Comparison of ENCODE assay signal across 13 cellular contexts in the genomic region with DNA sequence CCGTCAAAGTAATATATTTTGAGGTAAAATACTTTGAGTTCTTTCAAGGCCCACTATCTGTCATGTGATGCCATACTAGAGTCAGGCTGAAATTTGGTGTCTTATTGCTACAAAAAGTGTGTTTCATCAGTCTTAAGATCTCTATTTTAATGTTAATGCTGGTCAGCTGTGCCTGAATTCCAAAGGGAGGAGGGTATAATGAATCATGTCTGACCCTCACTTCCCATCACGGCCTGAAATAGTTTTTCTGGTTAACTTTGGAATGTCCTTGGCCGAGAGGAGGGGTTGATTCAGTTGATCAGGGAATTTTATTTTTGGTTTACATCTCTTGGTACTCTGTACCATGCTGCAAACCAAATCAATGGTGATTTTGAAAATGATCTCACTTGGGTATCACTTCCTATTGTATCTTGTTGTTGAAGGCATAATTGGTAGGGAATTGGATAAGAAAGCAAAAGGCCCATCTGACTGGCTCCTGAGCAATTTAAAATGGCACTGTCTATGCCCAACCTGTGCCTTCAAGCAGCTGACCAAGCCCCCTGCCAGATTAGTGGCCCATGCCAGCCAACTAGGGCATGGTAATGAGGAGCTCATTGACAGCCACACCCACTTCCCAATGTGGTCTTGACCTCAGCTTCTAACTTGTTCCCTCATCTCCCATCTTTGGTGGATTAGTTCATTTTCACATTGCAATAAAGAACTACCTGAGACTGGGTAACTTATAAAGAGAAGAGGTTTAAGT. TPM values are rescaled to one million over a fixed set of nuclear protein-coding genes. Genes with fewer than 3 reads are reported as not detected.
DNase-seq lines count a peak whose midpoint lies in the region; ATAC-seq and TF ChIP-seq lines count a peak whose summit lies in the region.
"Had no signal": no experiment of that assay in that cellular context is flagged by ENCODE, and none has a peak within 500 bp of the region (broad histone marks: within the 10 kb centered on the region; RNA-seq: fewer than 3 reads in every experiment).

No MANE protein-coding gene starts in this region.

- no peak overlapping the region for H3K4me3 ChIP-seq in gastrocnemius medialis
- H3K4me3 ChIP-seq: skin epidermis, thyroid gland had no signal

- peak overlapping the region; percentile 42 to 81 (median 74) for H3K27ac ChIP-seq in gastrocnemius medialis
- H3K27ac ChIP-seq: thyroid gland had no signal

- H3K4me1 ChIP-seq in gastrocnemius medialis, result peaks cover 9 to 13% of the 10 kb centered on the region in 2 donors
- H3K4me1 ChIP-seq: thyroid gland had no signal

- no peak for TF ChIP-seq POLR2A in gastrocnemius medialis (IDR thresholded peaks at IDR 0.05)

- ATAC-seq in SK-N-SH treated with all-trans-retinoic acid at 6 μM for 48 hours (peak; percentile 86), gastrocnemius medialis (no peak), HG02571 (IDR thresholded peaks at IDR 0.05; ENCODE audit: unreplicated experiment) (no peak), left colon (no peak), GM21529 (IDR thresholded peaks at IDR 0.05; ENCODE audit: unreplicated experiment) (no peak)

- no peak for TF ChIP-seq CTCF in gastrocnemius medialis (IDR thresholded peaks at IDR 0.05 in 4 of 5, conservative IDR thresholded peaks at IDR 0.05 in 1 of 5)

- intact Hi-C loops in gastrocnemius medialis (cut with DNase I; ENCODE audit: low total_unique reads), result no loop called here
- intact Hi-C loops in left colon (cut with DNase I, micrococcal nuclease), result no loop called here

- no peaks in the 10 kb centered on the region for H3K9me3 ChIP-seq in gastrocnemius medialis
- H3K9me3 ChIP-seq: thyroid gland had no signal

- in situ Hi-C loops in gastrocnemius medialis (cut with MboI; ENCODE audit: low sequenced_read_pairs in 4 of 4), result no loop called here

- DNase-seq in GM04503 (ENCODE audit: low read depth) (peak; percentile 78), fibroblast of peridontal ligament (ENCODE audit: extremely low read depth) (peak; percentile 93), gastrocnemius medialis (no peak), left colon (no peak), DMS153 treated with DMSO at 0.1 percent for 48 hours (lab: John Stamatoyannopoulos, UW; ENCODE audit: unreplicated experiment) (no peak)
- DNase-seq: activated CD4-positive, alpha-beta T cell treated with anti-CD3 and anti-CD28 coated beads, Interleukin-2, amount 50 U/mL, for 1 hour; Caco-2; NCI-H345; thyroid gland had no signal

- no peaks in the 10 kb centered on the region for H3K36me3 ChIP-seq in gastrocnemius medialis
- H3K36me3 ChIP-seq: thyroid gland had no signal

- H3K27me3 ChIP-seq in gastrocnemius medialis, result no peaks in the 10 kb centered on the region
- H3K27me3 ChIP-seq: thyroid gland had no signal

TF ChIP-seq in SK-N-SH treated with all-trans-retinoic acid at 6 μM for 48 hours, 23 proteins besides CTCF, POLR2A, EP300 and RAD21:
- TF ChIP-seq BACH2 (CRISPR knock-in tag; IDR thresholded peaks at IDR 0.05; ENCODE audit: borderline replicate concordance), result no peak
- TF ChIP-seq ISL1 (CRISPR knock-in tag; IDR thresholded peaks at IDR 0.05), result no peak
- no peak for TF ChIP-seq ZNF8 (CRISPR knock-in tag; IDR thresholded peaks at IDR 0.05)
- TF ChIP-seq ZNF565 (CRISPR knock-in tag; conservative IDR thresholded peaks at IDR 0.05; ENCODE audit: low read depth), result no peak
- TF ChIP-seq, protein P1, sequence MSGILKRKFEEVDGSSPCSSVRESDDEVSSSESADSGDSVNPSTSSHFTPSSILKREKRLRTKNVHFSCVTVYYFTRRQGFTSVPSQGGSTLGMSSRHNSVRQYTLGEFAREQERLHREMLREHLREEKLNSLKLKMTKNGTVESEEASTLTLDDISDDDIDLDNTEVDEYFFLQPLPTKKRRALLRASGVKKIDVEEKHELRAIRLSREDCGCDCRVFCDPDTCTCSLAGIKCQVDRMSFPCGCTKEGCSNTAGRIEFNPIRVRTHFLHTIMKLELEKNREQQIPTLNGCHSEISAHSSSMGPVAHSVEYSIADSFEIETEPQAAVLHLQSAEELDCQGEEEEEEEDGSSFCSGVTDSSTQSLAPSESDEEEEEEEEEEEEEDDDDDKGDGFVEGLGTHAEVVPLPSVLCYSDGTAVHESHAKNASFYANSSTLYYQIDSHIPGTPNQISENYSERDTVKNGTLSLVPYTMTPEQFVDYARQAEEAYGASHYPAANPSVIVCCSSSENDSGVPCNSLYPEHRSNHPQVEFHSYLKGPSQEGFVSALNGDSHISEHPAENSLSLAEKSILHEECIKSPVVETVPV (CRISPR knock-in tag; IDR thresholded peaks at IDR 0.05), result no peak
- TF ChIP-seq ZFP30 (CRISPR knock-in tag; IDR thresholded peaks at IDR 0.05), result no peak
- no peak for TF ChIP-seq OSR1 (CRISPR knock-in tag; IDR thresholded peaks at IDR 0.05)
- TF ChIP-seq, protein P2, sequence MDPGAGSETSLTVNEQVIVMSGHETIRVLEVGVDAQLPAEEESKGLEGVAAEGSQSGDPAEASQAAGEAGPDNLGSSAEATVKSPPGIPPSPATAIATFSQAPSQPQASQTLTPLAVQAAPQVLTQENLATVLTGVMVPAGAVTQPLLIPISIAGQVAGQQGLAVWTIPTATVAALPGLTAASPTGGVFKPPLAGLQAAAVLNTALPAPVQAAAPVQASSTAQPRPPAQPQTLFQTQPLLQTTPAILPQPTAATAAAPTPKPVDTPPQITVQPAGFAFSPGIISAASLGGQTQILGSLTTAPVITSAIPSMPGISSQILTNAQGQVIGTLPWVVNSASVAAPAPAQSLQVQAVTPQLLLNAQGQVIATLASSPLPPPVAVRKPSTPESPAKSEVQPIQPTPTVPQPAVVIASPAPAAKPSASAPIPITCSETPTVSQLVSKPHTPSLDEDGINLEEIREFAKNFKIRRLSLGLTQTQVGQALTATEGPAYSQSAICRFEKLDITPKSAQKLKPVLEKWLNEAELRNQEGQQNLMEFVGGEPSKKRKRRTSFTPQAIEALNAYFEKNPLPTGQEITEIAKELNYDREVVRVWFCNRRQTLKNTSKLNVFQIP (CRISPR knock-in tag; IDR thresholded peaks at IDR 0.05; ENCODE audit: borderline replicate concordance, low read depth), result no peak
- TF ChIP-seq, protein P3, sequence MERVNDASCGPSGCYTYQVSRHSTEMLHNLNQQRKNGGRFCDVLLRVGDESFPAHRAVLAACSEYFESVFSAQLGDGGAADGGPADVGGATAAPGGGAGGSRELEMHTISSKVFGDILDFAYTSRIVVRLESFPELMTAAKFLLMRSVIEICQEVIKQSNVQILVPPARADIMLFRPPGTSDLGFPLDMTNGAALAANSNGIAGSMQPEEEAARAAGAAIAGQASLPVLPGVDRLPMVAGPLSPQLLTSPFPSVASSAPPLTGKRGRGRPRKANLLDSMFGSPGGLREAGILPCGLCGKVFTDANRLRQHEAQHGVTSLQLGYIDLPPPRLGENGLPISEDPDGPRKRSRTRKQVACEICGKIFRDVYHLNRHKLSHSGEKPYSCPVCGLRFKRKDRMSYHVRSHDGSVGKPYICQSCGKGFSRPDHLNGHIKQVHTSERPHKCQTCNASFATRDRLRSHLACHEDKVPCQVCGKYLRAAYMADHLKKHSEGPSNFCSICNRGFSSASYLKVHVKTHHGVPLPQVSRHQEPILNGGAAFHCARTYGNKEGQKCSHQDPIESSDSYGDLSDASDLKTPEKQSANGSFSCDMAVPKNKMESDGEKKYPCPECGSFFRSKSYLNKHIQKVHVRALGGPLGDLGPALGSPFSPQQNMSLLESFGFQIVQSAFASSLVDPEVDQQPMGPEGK (CRISPR knock-in tag; IDR thresholded peaks at IDR 0.05; ENCODE audit: borderline replicate concordance), result no peak
- TF ChIP-seq PPARA (CRISPR knock-in tag; IDR thresholded peaks at IDR 0.05; ENCODE audit: borderline replicate concordance), result no peak
- TF ChIP-seq ZNF70 (CRISPR knock-in tag; IDR thresholded peaks at IDR 0.05), result no peak
- TF ChIP-seq ARNTL (CRISPR knock-in tag; IDR thresholded peaks at IDR 0.05; ENCODE audit: borderline replicate concordance, low read depth), result no peak
- no peak for TF ChIP-seq RARB (CRISPR knock-in tag; IDR thresholded peaks at IDR 0.05)
- TF ChIP-seq TCF4 (CRISPR knock-in tag; IDR thresholded peaks at IDR 0.05; ENCODE audit: borderline replicate concordance), result no peak
- no peak for TF ChIP-seq GLIS3 (CRISPR knock-in tag; IDR thresholded peaks at IDR 0.05)
- TF ChIP-seq SNAI2 (CRISPR knock-in tag; IDR thresholded peaks at IDR 0.05), result no peak
- TF ChIP-seq, protein P4, sequence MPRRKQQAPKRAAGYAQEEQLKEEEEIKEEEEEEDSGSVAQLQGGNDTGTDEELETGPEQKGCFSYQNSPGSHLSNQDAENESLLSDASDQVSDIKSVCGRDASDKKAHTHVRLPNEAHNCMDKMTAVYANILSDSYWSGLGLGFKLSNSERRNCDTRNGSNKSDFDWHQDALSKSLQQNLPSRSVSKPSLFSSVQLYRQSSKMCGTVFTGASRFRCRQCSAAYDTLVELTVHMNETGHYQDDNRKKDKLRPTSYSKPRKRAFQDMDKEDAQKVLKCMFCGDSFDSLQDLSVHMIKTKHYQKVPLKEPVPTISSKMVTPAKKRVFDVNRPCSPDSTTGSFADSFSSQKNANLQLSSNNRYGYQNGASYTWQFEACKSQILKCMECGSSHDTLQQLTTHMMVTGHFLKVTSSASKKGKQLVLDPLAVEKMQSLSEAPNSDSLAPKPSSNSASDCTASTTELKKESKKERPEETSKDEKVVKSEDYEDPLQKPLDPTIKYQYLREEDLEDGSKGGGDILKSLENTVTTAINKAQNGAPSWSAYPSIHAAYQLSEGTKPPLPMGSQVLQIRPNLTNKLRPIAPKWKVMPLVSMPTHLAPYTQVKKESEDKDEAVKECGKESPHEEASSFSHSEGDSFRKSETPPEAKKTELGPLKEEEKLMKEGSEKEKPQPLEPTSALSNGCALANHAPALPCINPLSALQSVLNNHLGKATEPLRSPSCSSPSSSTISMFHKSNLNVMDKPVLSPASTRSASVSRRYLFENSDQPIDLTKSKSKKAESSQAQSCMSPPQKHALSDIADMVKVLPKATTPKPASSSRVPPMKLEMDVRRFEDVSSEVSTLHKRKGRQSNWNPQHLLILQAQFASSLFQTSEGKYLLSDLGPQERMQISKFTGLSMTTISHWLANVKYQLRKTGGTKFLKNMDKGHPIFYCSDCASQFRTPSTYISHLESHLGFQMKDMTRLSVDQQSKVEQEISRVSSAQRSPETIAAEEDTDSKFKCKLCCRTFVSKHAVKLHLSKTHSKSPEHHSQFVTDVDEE (CRISPR knock-in tag; IDR thresholded peaks at IDR 0.05), result no peak

RNA-seq across cellular contexts. Expression of a gene that starts 6.1 kb away (rescaled TPM):
- 10 to 100 TPM; 31.4 to 62.6 (median 49.3) TPM for total RNA-seq in gastrocnemius medialis
- total RNA-seq in left colon, result 100 to 1,000 TPM; 130 to 132 TPM

Comparison
In these comparisons a context has a peak if more than half of its experiments do, and no peak if none do; other contexts are left out.
1. DNase-seq: peak in GM04503 (single experiment) and fibroblast of peridontal ligament (single experiment); none in gastrocnemius medialis (0 of 2), left colon (0 of 2) and DMS153 treated with DMSO at 0.1 percent for 48 hours (single experiment).